In genomic region chr18:28494151-28494550, GRCh38 we compare ENCODE assay signal across 1 cellular context.
TF ChIP-seq lines count a peak whose summit lies in the region.

No MANE protein-coding gene starts in this region.

TF ChIP-seq in GM23338, 12 proteins besides CTCF, POLR2A, EP300 and RAD21 (continued from another document):
- TF ChIP-seq ZNF462 (CRISPR knock-in tag; IDR thresholded peaks at IDR 0.05) (no peak), CREB1 (CRISPR knock-in tag; IDR thresholded peaks at IDR 0.05; ENCODE audit: low read depth) (no peak), REST (IDR thresholded peaks at IDR 0.05; ENCODE audit: unreplicated experiment) (no peak), ZNF331 (CRISPR knock-in tag; IDR thresholded peaks at IDR 0.05; ENCODE audit: low read depth) (no peak), EZH2 (IDR thresholded peaks at IDR 0.05; ENCODE audit: low read depth, unreplicated experiment) (no peak)
